14 cellular contexts compared by ENCODE assay signal in genomic region chr3:153734777-153735551, GRCh38.
A peak's percentile ranks its signal among the peaks of the same experiment; 100 is the strongest.
DNase-seq lines count a peak whose midpoint lies in the region; ATAC-seq, FAIRE-seq and TF ChIP-seq lines count a peak whose summit lies in the region.
"Had no signal": no experiment of that assay in that cellular context is flagged by ENCODE, and none has a peak within 500 bp of the region (broad histone marks: within the 10 kb centered on the region; RNA-seq: fewer than 3 reads in every experiment).

No MANE protein-coding gene starts in this region.

- H4K20me1 ChIP-seq in fibroblast of lung (ENCODE audit: control insufficient read depth, extremely low read depth, insufficient read depth, low read length) = no peaks in the 10 kb centered on the region
- H4K20me1 ChIP-seq: BLaER1 had no signal

- TF ChIP-seq CTCF in RWPE2 (IDR thresholded peaks at IDR 0.05; ENCODE audit: poor library complexity, severe bottlenecking) = no peak
- TF ChIP-seq CTCF in fibroblast of lung (conservative IDR thresholded peaks at IDR 0.05 in 1 of 2, IDR thresholded peaks at IDR 0.05 in 1 of 2; ENCODE audit: low read depth in 1 of 2, low read length in 2 of 2) = no peak
- TF ChIP-seq CTCF in pancreas (IDR thresholded peaks at IDR 0.05) = no peak
- TF ChIP-seq CTCF in adrenal gland (IDR thresholded peaks at IDR 0.05) = no peak

- FAIRE-seq in pancreas (lab: Jason Lieb, UNC) (peak; percentile 47), urothelium cell line (lab: Jason Lieb, UNC) (no peak)

- no peaks in the 10 kb centered on the region for H3K27me3 ChIP-seq in RWPE2 (ENCODE audit: insufficient read depth, poor library complexity, severe bottlenecking)
- no peaks in the 10 kb centered on the region for H3K27me3 ChIP-seq in fibroblast of lung (ENCODE audit: control insufficient read depth, insufficient read depth, low read length)
- no peaks in the 10 kb centered on the region for H3K27me3 ChIP-seq in pancreas
- no peaks in the 10 kb centered on the region for H3K27me3 ChIP-seq in adrenal gland
- H3K27me3 ChIP-seq in H7 (ENCODE audit: control insufficient read depth, insufficient read depth, low read length) = no peaks in the 10 kb centered on the region
- H3K27me3 ChIP-seq: BLaER1, uterus had no signal

- H3K79me2 ChIP-seq in fibroblast of lung (ENCODE audit: control insufficient read depth, insufficient read depth, low read length) = no peaks in the 10 kb centered on the region

- H3K4me3 ChIP-seq in RWPE2 (ENCODE audit: severe bottlenecking) (no peak overlapping the region), fibroblast of lung (replicated peaks in 1 of 4; ENCODE audit: control extremely low read depth in 1 of 4, insufficient read depth in 1 of 4, low read depth in 3 of 4, low read length in 4 of 4) (no peak overlapping the region), pancreas (no peak overlapping the region), adrenal gland (no peak overlapping the region), H7 (ENCODE audit: insufficient read depth, low read depth, low read length) (no peak overlapping the region)
- H3K4me3 ChIP-seq: BLaER1, uterus had no signal

- no peaks in the 10 kb centered on the region for H3K9me3 ChIP-seq in RWPE2 (ENCODE audit: severe bottlenecking)
- H3K9me3 ChIP-seq in fibroblast of lung (ENCODE audit: control insufficient read depth, insufficient read depth, low read depth, low read length) = no peaks in the 10 kb centered on the region
- H3K9me3 ChIP-seq in pancreas = no peaks in the 10 kb centered on the region
- H3K9me3 ChIP-seq in adrenal gland (replicated peaks in 1 of 3) = no peaks in the 10 kb centered on the region
- H3K9me3 ChIP-seq: BLaER1, uterus had no signal

- H2AFZ ChIP-seq in fibroblast of lung (ENCODE audit: low read length) = no peak overlapping the region

- H3K4me1 ChIP-seq in RWPE2 (ENCODE audit: insufficient read depth, poor library complexity, severe bottlenecking) (peaks cover 8% of the 10 kb centered on the region), fibroblast of lung (ENCODE audit: control insufficient read depth, extremely low read depth, insufficient read depth, low read length) (no peaks in the 10 kb centered on the region), pancreas (no peaks in the 10 kb centered on the region), adrenal gland (replicated peaks in 1 of 2) (no peaks in the 10 kb centered on the region)
- H3K4me1 ChIP-seq: BLaER1, uterus had no signal

- no peak for TF ChIP-seq POLR2A in adrenal gland (IDR thresholded peaks at IDR 0.05)

- intact Hi-C loops in pancreas (cut with DNase I) = no loop called here
- intact Hi-C loops in adrenal gland (cut with DNase I) = no loop called here

- H3K4me2 ChIP-seq in fibroblast of lung (ENCODE audit: extremely low read depth, insufficient read depth, low read length) = no peak overlapping the region
- H3K4me2 ChIP-seq: BLaER1 had no signal

- no peak overlapping the region for H3K9ac ChIP-seq in fibroblast of lung (ENCODE audit: insufficient read depth, low read length)
- H3K9ac ChIP-seq: BLaER1 had no signal

- ATAC-seq in RWPE2 (ENCODE audit: low read depth) = peak; percentile 98
- no peak for ATAC-seq in pancreas

- H3K36me3 ChIP-seq in RWPE2 (ENCODE audit: low read depth) (no peaks in the 10 kb centered on the region), fibroblast of lung (ENCODE audit: control insufficient read depth, insufficient read depth, low read length) (no peaks in the 10 kb centered on the region), pancreas (no peaks in the 10 kb centered on the region), adrenal gland (replicated peaks in 1 of 2) (no peaks in the 10 kb centered on the region), H7 (replicated peaks; ENCODE audit: control insufficient read depth, insufficient read depth, low read length) (no peaks in the 10 kb centered on the region)
- H3K36me3 ChIP-seq: BLaER1, uterus had no signal

- WGBS in pancreas, 2 donors = 76 to 81% methylated on average over 1 of the region's 1 CpG
- WGBS in adrenal gland, 4 donors = 81 to 86% (median 84%) methylated on average over 1 of the region's 1 CpG

- H3K27ac ChIP-seq in RWPE2 (ENCODE audit: poor library complexity, severe bottlenecking) (peak overlapping the region; percentile 53), fibroblast of lung (ENCODE audit: insufficient read depth, low read length) (no peak overlapping the region), pancreas (no peak overlapping the region), adrenal gland (no peak overlapping the region)
- H3K27ac ChIP-seq: BLaER1, uterus had no signal

- DNase-seq in EH (ENCODE audit: low read depth) (peak; percentile 7), RWPE2 (ENCODE audit: low spot score) (no peak), fibroblast of lung (ENCODE audit: low read depth in 2 of 2) (peak; percentile 5 to 39), pancreas (no peak), adrenal gland (no peak), H7 (no peak), urothelium cell line (ENCODE audit: low spot score) (no peak), NCI-H1048 (lab: John Stamatoyannopoulos, UW) (no peak)
- DNase-seq: activated CD8-positive, alpha-beta memory T cell treated with anti-CD3 and anti-CD28 coated beads, Interleukin-2, amount 50 U/mL, for 4 hours; MM.1S; naive B cell; stimulated activated CD4-positive, alpha-beta T cell treated with anti-CD3 and anti-CD28 coated beads, Interleukin-2, amount 100 ng/mL, for 48 hours; uterus had no signal

Comparison
In these comparisons a context has a peak if more than half of its experiments do, and no peak if none do; other contexts are left out.
1. DNase-seq: peak in EH (single experiment) and fibroblast of lung (2 of 2); none in RWPE2 (single experiment), pancreas (0 of 6), adrenal gland (0 of 7), H7 (single experiment), urothelium cell line (single experiment) and NCI-H1048 (single experiment).